In the genomic region with DNA sequence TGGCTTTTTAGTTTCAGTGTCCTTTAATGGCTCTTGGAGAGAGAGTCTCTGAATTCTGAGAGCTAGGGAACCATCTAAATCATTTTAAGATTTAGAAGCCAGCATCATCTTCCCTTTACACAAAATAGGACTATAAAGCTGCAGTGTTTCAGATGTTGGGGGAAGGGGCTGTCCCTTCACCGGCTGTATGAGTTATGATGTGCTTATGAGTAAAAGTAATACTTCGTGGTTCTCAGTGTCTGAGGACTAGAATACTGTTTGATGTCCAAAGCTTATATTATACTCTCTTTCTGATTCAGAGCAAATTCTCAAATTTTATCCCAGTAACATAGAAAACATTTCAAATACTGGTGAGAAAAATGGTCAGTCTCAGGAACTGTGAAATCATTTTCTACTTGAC, we compare ENCODE assay signal across 20 cellular contexts.
DNase-seq lines count a peak whose midpoint lies in the region; ATAC-seq and TF ChIP-seq lines count a peak whose summit lies in the region.
"Had no signal": no experiment of that assay in that cellular context is flagged by ENCODE, and none has a peak within 500 bp of the region (broad histone marks: within the 10 kb centered on the region; RNA-seq: fewer than 3 reads in every experiment).

No MANE protein-coding gene starts in this region.

- ATAC-seq in GM21447 (IDR thresholded peaks at IDR 0.05; ENCODE audit: unreplicated experiment) (peak; percentile 75), HG03280 (IDR thresholded peaks at IDR 0.05; ENCODE audit: unreplicated experiment) (peak; percentile 60), HG02840 (IDR thresholded peaks at IDR 0.05; ENCODE audit: low FRiP score, unreplicated experiment) (no peak), psoas muscle (no peak)
- peak; percentile 98 for ATAC-seq in stimulated activated naive CD8-positive, alpha-beta T cell treated with anti-CD3 and anti-CD28 coated beads, Interleukin-15, Interleukin-2, amounts not matched to agents 100 U/mL and 50 U/mL, for 24 hours
- ATAC-seq: esophagus mucosa, heart right ventricle had no signal

- TF ChIP-seq CTCF in psoas muscle (IDR thresholded peaks at IDR 0.05) = no peak

- intact Hi-C loops in psoas muscle (cut with DNase I) = no loop called here

- peaks cover 3 to 95% of the 10 kb centered on the region in 2 donors for H3K36me3 ChIP-seq in psoas muscle (ENCODE audit: insufficient read depth in 1 of 2, low read depth in 1 of 2)
- H3K36me3 ChIP-seq: BE2C, colonic mucosa had no signal

- H3K27me3 ChIP-seq in psoas muscle (ENCODE audit: insufficient read depth in 3 of 3, low read length in 2 of 3) = no peaks in the 10 kb centered on the region
- H3K27me3 ChIP-seq: BE2C, colonic mucosa, heart right ventricle, testis had no signal

- WGBS in psoas muscle, 3 donors = 58 to 65% (median 61%) methylated on average over 2 of the region's 2 CpGs

- no peaks in the 10 kb centered on the region for H3K9me3 ChIP-seq in psoas muscle
- H3K9me3 ChIP-seq: BE2C, colonic mucosa, heart right ventricle, testis had no signal

- H3K4me3 ChIP-seq in psoas muscle = no peak overlapping the region
- H3K4me3 ChIP-seq: colonic mucosa, heart right ventricle, testis had no signal

- no peak overlapping the region for H3K27ac ChIP-seq in psoas muscle
- H3K27ac ChIP-seq: colonic mucosa, heart right ventricle, testis had no signal

- no peaks in the 10 kb centered on the region for H3K4me1 ChIP-seq in psoas muscle
- H3K4me1 ChIP-seq: BE2C, colonic mucosa, heart right ventricle, testis had no signal

- peak; percentile 50 for DNase-seq in stimulated activated CD4-positive, alpha-beta T cell treated with anti-CD3 and anti-CD28 coated beads, Interleukin-1b, Interleukin-23, amount 100 ng/mL, for 48 hours
- no peak for DNase-seq in stimulated activated CD4-positive, alpha-beta T cell treated with anti-CD3 and anti-CD28 coated beads, Interleukin-12 subunit alpha, Interleukin-12 subunit beta, amount 100 ng/mL, for 4 hours
- DNase-seq in stimulated activated naive CD8-positive, alpha-beta T cell treated with anti-CD3 and anti-CD28 coated beads, Interleukin-15, Interleukin-2, amounts not matched to agents 100 U/mL and 50 U/mL, for 24 hours = peak; percentile 12
- no peak for DNase-seq in hepatic stellate cell (ENCODE audit: low spot score)
- no peak for DNase-seq in psoas muscle
- DNase-seq: amniotic stem cell, BE2C, colonic mucosa, DMS79 treated with DMSO at 0.1 percent for 48 hours, H9, heart right ventricle, NCI-H187, NCI-H82, Right ventricle myocardium superior, T-helper 9 cell, testis had no signal

Comparison
In these comparisons a context has a peak if more than half of its experiments do, and no peak if none do; other contexts are left out.
1. DNase-seq: peak in stimulated activated CD4-positive, alpha-beta T cell treated with anti-CD3 and anti-CD28 coated beads, Interleukin-1b, Interleukin-23, amount 100 ng/mL, for 48 hours (single experiment) and stimulated activated naive CD8-positive, alpha-beta T cell treated with anti-CD3 and anti-CD28 coated beads, Interleukin-15, Interleukin-2, amounts not matched to agents 100 U/mL and 50 U/mL, for 24 hours (single experiment); none in stimulated activated CD4-positive, alpha-beta T cell treated with anti-CD3 and anti-CD28 coated beads, Interleukin-12 subunit alpha, Interleukin-12 subunit beta, amount 100 ng/mL, for 4 hours (single experiment), hepatic stellate cell (single experiment) and psoas muscle (0 of 2).
2. ATAC-seq: peak in GM21447 (single experiment), HG03280 (single experiment) and stimulated activated naive CD8-positive, alpha-beta T cell treated with anti-CD3 and anti-CD28 coated beads, Interleukin-15, Interleukin-2, amounts not matched to agents 100 U/mL and 50 U/mL, for 24 hours (single experiment); none in HG02840 (single experiment) and psoas muscle (0 of 4).